ENCODE assay signal across 10 cellular contexts in the genomic region with DNA sequence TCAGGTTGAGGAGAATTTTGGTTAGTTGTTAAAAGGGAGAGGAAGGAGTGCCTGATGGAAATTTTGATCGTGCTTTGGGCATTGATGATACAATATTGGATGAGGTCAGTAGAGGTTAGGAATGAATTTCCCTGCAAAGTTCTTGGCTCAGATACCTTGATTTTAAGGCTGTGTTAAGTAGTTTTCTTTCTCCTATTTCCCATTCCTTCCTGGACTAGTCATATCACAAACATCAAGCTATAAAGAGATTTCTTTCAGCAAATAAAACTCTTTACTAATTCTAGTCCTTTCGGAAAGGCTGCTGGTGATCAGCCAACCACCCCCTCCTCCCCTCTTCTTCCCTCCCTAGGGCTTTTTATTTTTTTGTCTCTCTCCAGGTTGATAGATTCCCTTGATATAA.
"Had no signal": no experiment of that assay in that cellular context is flagged by ENCODE, and none has a peak within 500 bp of the region (broad histone marks: within the 10 kb centered on the region; RNA-seq: fewer than 3 reads in every experiment).

No MANE protein-coding gene starts in this region.

- H3K4me3 Mint-ChIP-seq: HFFc6, IgD-negative memory B cell had no signal

- DNase-seq: GM23248, GOT3, H7, HFFc6, KBM-7 had no signal

- H3K36me3 Mint-ChIP-seq: IgD-negative memory B cell had no signal

- H3K9ac ChIP-seq: GM23248 had no signal

- ATAC-seq: HCT116, HepG2 had no signal

- H3K4me3 ChIP-seq: GM23248, HAP-1 had no signal

- H3K36me3 ChIP-seq: HAP-1 had no signal

- H3K9me3 ChIP-seq: HAP-1 had no signal

- H2AFZ ChIP-seq: GM23248 had no signal

- H3K4me1 ChIP-seq: HAP-1 had no signal

- H3K9me3 Mint-ChIP-seq: HFFc6, IgD-negative memory B cell had no signal

- H3K27ac Mint-ChIP-seq: HFFc6, IgD-negative memory B cell had no signal

- H3K27ac ChIP-seq: GM23248, HL-60 had no signal
